In the genomic region with DNA sequence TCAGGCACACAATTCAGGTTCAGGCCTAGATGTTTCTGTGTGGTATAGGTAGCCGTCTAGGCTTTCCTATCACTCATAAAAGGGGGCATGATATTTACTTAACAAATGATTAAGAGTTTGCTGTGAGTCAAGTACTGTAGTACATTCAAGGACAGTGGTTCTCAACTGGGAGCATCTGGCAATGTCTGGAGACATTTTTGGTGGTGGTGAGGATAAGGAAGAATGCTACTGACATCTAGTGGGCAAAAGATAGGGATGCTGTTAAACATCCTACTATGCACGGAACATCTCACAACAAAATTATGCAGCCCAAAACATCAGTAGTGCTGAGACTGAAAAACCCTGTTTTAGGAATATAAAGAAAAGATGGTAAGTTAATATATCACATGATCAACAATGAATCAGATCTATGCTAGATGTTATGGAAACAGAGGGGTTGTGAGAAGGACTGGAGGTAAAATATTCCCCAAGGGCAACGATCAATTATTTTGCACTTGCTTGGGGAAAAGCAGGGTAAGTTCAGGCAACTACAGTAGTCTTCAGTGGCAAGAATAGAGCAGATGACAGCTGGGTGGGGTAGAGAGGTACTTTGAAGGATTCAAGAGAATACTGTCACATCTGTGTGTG, we compare ENCODE assay signal across 1 cellular context.
TF ChIP-seq lines count a peak whose summit lies in the region.

No MANE protein-coding gene starts in this region.

TF ChIP-seq in liver, 16 proteins besides CTCF, POLR2A, EP300 and RAD21 (continued from another document):
- TF ChIP-seq, protein P1, sequence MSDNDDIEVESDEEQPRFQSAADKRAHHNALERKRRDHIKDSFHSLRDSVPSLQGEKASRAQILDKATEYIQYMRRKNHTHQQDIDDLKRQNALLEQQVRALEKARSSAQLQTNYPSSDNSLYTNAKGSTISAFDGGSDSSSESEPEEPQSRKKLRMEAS (IDR thresholded peaks at IDR 0.05) = no peak
- TF ChIP-seq FOXA1 (IDR thresholded peaks at IDR 0.05) (no peak), FOXA2 (IDR thresholded peaks at IDR 0.05) (no peak), SP1 (IDR thresholded peaks at IDR 0.05) (no peak)
TF ChIP-seq in liver: peak in this region for 0.
